In genomic region chr4:67087897-67088296, GRCh38 we compare ENCODE assay signal across 8 cellular contexts.
A peak's percentile ranks its signal among the peaks of the same experiment; 100 is the strongest.
DNase-seq lines count a peak whose midpoint lies in the region; ATAC-seq lines count a peak whose summit lies in the region.

No MANE protein-coding gene starts in this region.

- no peaks in the 10 kb centered on the region for H3K4me1 Mint-ChIP-seq in activated CD4-positive, alpha-beta memory T cell treated with anti-CD3 and anti-CD28 coated beads for 36 hours (ENCODE audit: low read depth)

- ATAC-seq in HG02623 (IDR thresholded peaks at IDR 0.05; ENCODE audit: unreplicated experiment) (peak; percentile 93), right cardiac atrium (no peak)

- no peaks in the 10 kb centered on the region for H3K36me3 Mint-ChIP-seq in activated CD4-positive, alpha-beta memory T cell treated with anti-CD3 and anti-CD28 coated beads for 36 hours

- CTCF ChIA-PET in activated CD4-positive, alpha-beta memory T cell treated with anti-CD3 and anti-CD28 coated beads for 36 hours (lab: Charles Lee) = interaction anchor here (0.7 to 3.5 kb wide), 10 partner anchors 11 to 1088 kb away, joined by 3 to 15 read pairs (median 4); no protein-coding TSS in a partner anchor

- POLR2A ChIA-PET in activated CD4-positive, alpha-beta memory T cell treated with anti-CD3 and anti-CD28 coated beads for 36 hours (lab: Charles Lee) = no interaction called here

- no peak overlapping the region for H3K27ac ChIP-seq in right cardiac atrium (ENCODE audit: low read length)

- DNase-seq in SIG-M5 treated with dmso at 0.1 percent for 504 hours (lab: John Stamatoyannopoulos, UW; ENCODE audit: unreplicated experiment) = peak; percentile 26
- DNase-seq in SIG-M5 (lab: John Stamatoyannopoulos, UW) = no peak
- DNase-seq in MV-4-11 (lab: John Stamatoyannopoulos, UW) = peak; percentile 41
- DNase-seq in activated CD4-positive, alpha-beta memory T cell treated with anti-CD3 and anti-CD28 coated beads for 36 hours = peak; percentile 52
- peak in 2 of 3 donors; percentile 39 to 56 for DNase-seq in right cardiac atrium
- DNase-seq in stimulated activated CD4-positive, alpha-beta T cell treated with anti-CD3 and anti-CD28 coated beads, Interleukin-4, amount 100 ng/mL, for 48 hours (ENCODE audit: low read depth in 2 of 2) = peak; percentile 6 to 37
- no peak for DNase-seq in occipital lobe (lab: John Stamatoyannopoulos, UW)

- no peak overlapping the region for H3K4me3 Mint-ChIP-seq in activated CD4-positive, alpha-beta memory T cell treated with anti-CD3 and anti-CD28 coated beads for 36 hours

- no peak overlapping the region for H3K27ac Mint-ChIP-seq in activated CD4-positive, alpha-beta memory T cell treated with anti-CD3 and anti-CD28 coated beads for 36 hours

- H3K4me1 ChIP-seq in right cardiac atrium (ENCODE audit: control insufficient read depth, insufficient read depth, low read length) = no peaks in the 10 kb centered on the region

- H3K27me3 Mint-ChIP-seq in activated CD4-positive, alpha-beta memory T cell treated with anti-CD3 and anti-CD28 coated beads for 36 hours = no peaks in the 10 kb centered on the region

- no peaks in the 10 kb centered on the region for H3K9me3 ChIP-seq in right cardiac atrium (ENCODE audit: control insufficient read depth, low read length)

- intact Hi-C loops in activated CD4-positive, alpha-beta memory T cell treated with anti-CD3 and anti-CD28 coated beads for 36 hours (cut with micrococcal nuclease) = loop anchor here (1.0 kb wide), 1 partner anchor 239 kb away; no protein-coding TSS in a partner anchor
- intact Hi-C loops in right cardiac atrium (cut with DNase I) = no loop called here

- H3K4me3 ChIP-seq in right cardiac atrium (ENCODE audit: low read length) = no peak overlapping the region

- H3K9me3 Mint-ChIP-seq in activated CD4-positive, alpha-beta memory T cell treated with anti-CD3 and anti-CD28 coated beads for 36 hours = no peaks in the 10 kb centered on the region

- WGBS in right cardiac atrium = 82% methylated on average over 2 of the region's 2 CpGs

- H3K27me3 ChIP-seq in right cardiac atrium (ENCODE audit: control insufficient read depth, insufficient read depth) = no peaks in the 10 kb centered on the region

Comparison
In these comparisons a context has a peak if more than half of its experiments do, and no peak if none do; other contexts are left out.
1. DNase-seq: peak in SIG-M5 treated with dmso at 0.1 percent for 504 hours (single experiment), MV-4-11 (single experiment), activated CD4-positive, alpha-beta memory T cell treated with anti-CD3 and anti-CD28 coated beads for 36 hours (single experiment), right cardiac atrium (2 of 3) and stimulated activated CD4-positive, alpha-beta T cell treated with anti-CD3 and anti-CD28 coated beads, Interleukin-4, amount 100 ng/mL, for 48 hours (2 of 2); none in SIG-M5 (single experiment) and occipital lobe (single experiment).